ENCODE assay signal across 15 cellular contexts in the genomic region with DNA sequence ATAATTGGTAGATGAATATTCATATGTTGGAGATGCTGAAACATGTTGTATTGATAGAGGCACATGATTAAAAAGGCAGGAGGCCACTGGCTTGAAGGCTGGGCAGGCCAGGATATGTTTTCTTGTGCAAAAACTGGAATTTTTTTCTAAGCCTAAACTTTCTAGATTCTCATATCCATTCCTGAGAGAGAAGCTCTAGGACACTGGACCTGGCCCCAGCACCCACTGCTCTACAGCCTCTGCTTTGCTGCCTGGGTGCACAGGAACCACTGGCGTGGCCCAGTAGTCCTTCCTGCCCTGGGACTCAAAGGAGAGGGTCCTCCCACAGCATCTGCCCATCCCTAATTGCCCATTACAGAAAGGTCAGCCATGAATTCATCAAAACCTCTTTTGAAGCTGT.
"Had no signal": no experiment of that assay in that cellular context is flagged by ENCODE, and none has a peak within 500 bp of the region (broad histone marks: within the 10 kb centered on the region; RNA-seq: fewer than 3 reads in every experiment).

No MANE protein-coding gene starts in this region.

- H3K9me3 ChIP-seq: adrenal gland, pancreas, testis had no signal

- H3K9me3 Mint-ChIP-seq: activated CD4-positive, alpha-beta memory T cell treated with anti-CD3 and anti-CD28 coated beads, Interleukin-2, amount 10 ng/mL, durations not matched to agents 7 days and 5 days; activated T-helper 17 cell treated with anti-CD3 and anti-CD28 coated beads, Interleukin-2, amount 50 U/mL, for 72 hours; central memory CD8-positive, alpha-beta T cell; natural killer cell had no signal

- H3K4me3 Mint-ChIP-seq: activated CD4-positive, alpha-beta memory T cell treated with anti-CD3 and anti-CD28 coated beads, Interleukin-2, amount 10 ng/mL, durations not matched to agents 7 days and 5 days; activated CD4-positive, alpha-beta T cell treated with anti-CD3 and anti-CD28 coated beads for 36 hours; activated T-helper 17 cell treated with anti-CD3 and anti-CD28 coated beads, Interleukin-2, amount 50 U/mL, for 72 hours; central memory CD8-positive, alpha-beta T cell; natural killer cell; stimulated activated naive CD8-positive, alpha-beta T cell treated with anti-CD3 and anti-CD28 coated beads, Interleukin-15, amount 100 ng/mL, for 72 hours had no signal

- H3K4me1 ChIP-seq: adrenal gland, pancreas, testis had no signal

- H3K27me3 Mint-ChIP-seq: activated CD4-positive, alpha-beta T cell treated with anti-CD3 and anti-CD28 coated beads for 36 hours; central memory CD8-positive, alpha-beta T cell had no signal

- H3K36me3 ChIP-seq: adrenal gland, pancreas, WERI-Rb-1 had no signal

- H3K27me3 ChIP-seq: adrenal gland, pancreas, testis had no signal

- H3K27ac Mint-ChIP-seq: activated CD4-positive, alpha-beta memory T cell treated with anti-CD3 and anti-CD28 coated beads, Interleukin-2, amount 10 ng/mL, durations not matched to agents 7 days and 5 days; activated CD4-positive, alpha-beta T cell treated with anti-CD3 and anti-CD28 coated beads for 36 hours; activated T-helper 17 cell treated with anti-CD3 and anti-CD28 coated beads, Interleukin-2, amount 50 U/mL, for 72 hours; natural killer cell; stimulated activated naive CD8-positive, alpha-beta T cell treated with anti-CD3 and anti-CD28 coated beads, Interleukin-15, amount 100 ng/mL, for 72 hours had no signal

- DNase-seq: activated CD4-positive, alpha-beta memory T cell treated with anti-CD3 and anti-CD28 coated beads, Interleukin-2, amount 10 ng/mL, durations not matched to agents 7 days and 5 days; activated CD4-positive, alpha-beta T cell treated with anti-CD3 and anti-CD28 coated beads for 36 hours; activated naive CD4-positive, alpha-beta T cell treated with anti-CD3 and anti-CD28 coated beads, Interleukin-2, amount 50 U/mL, for 16 hours; adrenal gland; erythroblast; natural killer cell; pancreas; stimulated activated CD4-positive, alpha-beta T cell treated with anti-CD3 and anti-CD28 coated beads, Interleukin-15, amount 100 ng/mL, for 24 hours; stimulated activated CD4-positive, alpha-beta T cell treated with anti-CD3 and anti-CD28 coated beads, Interleukin-4, amount 100 ng/mL, for 24 hours; stimulated activated naive CD8-positive, alpha-beta T cell treated with anti-CD3 and anti-CD28 coated beads, Interleukin-15, amount 100 ng/mL, for 72 hours; T-helper 1 cell; testis; WERI-Rb-1 had no signal

- FAIRE-seq: pancreas had no signal

- H3K4me1 Mint-ChIP-seq: activated CD4-positive, alpha-beta memory T cell treated with anti-CD3 and anti-CD28 coated beads, Interleukin-2, amount 10 ng/mL, durations not matched to agents 7 days and 5 days; activated CD4-positive, alpha-beta T cell treated with anti-CD3 and anti-CD28 coated beads for 36 hours; activated T-helper 17 cell treated with anti-CD3 and anti-CD28 coated beads, Interleukin-2, amount 50 U/mL, for 72 hours; central memory CD8-positive, alpha-beta T cell; natural killer cell; stimulated activated naive CD8-positive, alpha-beta T cell treated with anti-CD3 and anti-CD28 coated beads, Interleukin-15, amount 100 ng/mL, for 72 hours had no signal

- H3K36me3 Mint-ChIP-seq: natural killer cell had no signal

- ATAC-seq: activated CD4-positive, alpha-beta T cell treated with anti-CD3 and anti-CD28 coated beads for 36 hours; activated T-helper 17 cell treated with anti-CD3 and anti-CD28 coated beads, Interleukin-2, amount 50 U/mL, for 72 hours; natural killer cell; pancreas; stimulated activated naive CD8-positive, alpha-beta T cell treated with anti-CD3 and anti-CD28 coated beads, Interleukin-15, amount 100 ng/mL, for 72 hours had no signal

- H3K27ac ChIP-seq: adrenal gland, pancreas, testis, WERI-Rb-1 had no signal

- H3K4me3 ChIP-seq: adrenal gland, pancreas, testis had no signal
